In genomic region chr12:117533687-117534086, GRCh38 we compare ENCODE assay signal across 16 cellular contexts.
DNase-seq lines count a peak whose midpoint lies in the region; ATAC-seq, FAIRE-seq and TF ChIP-seq lines count a peak whose summit lies in the region.
"Had no signal": no experiment of that assay in that cellular context is flagged by ENCODE, and none has a peak within 500 bp of the region (broad histone marks: within the 10 kb centered on the region; RNA-seq: fewer than 3 reads in every experiment).

No MANE protein-coding gene starts in this region.

- BruUV-seq in HCT116 (replicated peaks; lab: Mats Ljungman, UMichigan) = no TSS peak

- no peak for FAIRE-seq in GM19239 (lab: Jason Lieb, UNC)
- FAIRE-seq: K562 had no signal

- no peak for ATAC-seq in HCT116
- ATAC-seq: K562 had no signal

- H3K9ac ChIP-seq in BLaER1 (no peak overlapping the region), HCT116 (ENCODE audit: low read length) (no peak overlapping the region), colonic mucosa (ENCODE audit: low read depth in 2 of 2, low read length in 2 of 2) (no peak overlapping the region), skeletal muscle tissue (ENCODE audit: low read depth in 1 of 3, low read length in 3 of 3) (peak overlapping the region in 1 of 3 donors; percentile 16)

- RAD21 ChIA-PET in HCT116 (lab: Charles Lee; ENCODE audit: low non-redundant PET in 1 of 2, low total read pairs in 2 of 2, uncharacterized antibody in 2 of 2, unreplicated experiment in 2 of 2) = no interaction called here

- TF ChIP-seq POLR2A in HCT116 (IDR thresholded peaks at IDR 0.05; ENCODE audit: borderline replicate concordance, extremely low read depth, insufficient read depth, insufficient read length) = no peak

- no peaks in the 10 kb centered on the region for H3K79me2 ChIP-seq in HCT116 (ENCODE audit: insufficient read depth, low read length)

- TF ChIP-seq CTCF in HCT116 (IDR thresholded peaks at IDR 0.05 in 2 of 3, conservative IDR thresholded peaks at IDR 0.05 in 1 of 3; ENCODE audit: borderline replicate concordance in 1 of 3, insufficient read depth in 1 of 3, low read depth in 2 of 3, low read length in 2 of 3) (no peak), colonic mucosa (IDR thresholded peaks at IDR 0.05) (no peak)

- DNase-seq in HCT116 (ENCODE audit: low read depth, low spot score) = no peak
- peak; percentile 57 for DNase-seq in colonic mucosa
- no peak for DNase-seq in NCI-H2029 (lab: John Stamatoyannopoulos, UW)
- DNase-seq in GM19239 (ENCODE audit: insufficient read length, low spot score) = no peak
- DNase-seq in H7 = no peak
- DNase-seq: GDM1, MV-4-11, NCI-H187, NCI-H510A treated with DMSO at 0.1 percent for 48 hours, NCI-H774, Right ventricle myocardium superior had no signal

- peak overlapping the region; percentile 49 for H3K4me2 ChIP-seq in BLaER1
- 0 out of 2 replicates have a peak overlapping the region, but pooled peaks have one; percentile 14 for H3K4me2 ChIP-seq in HCT116 (ENCODE audit: low read length)

- H4K20me1 ChIP-seq in BLaER1 = no peaks in the 10 kb centered on the region
- no peaks in the 10 kb centered on the region for H4K20me1 ChIP-seq in HCT116 (ENCODE audit: insufficient read depth)

- no peak overlapping the region for H2AFZ ChIP-seq in HCT116 (ENCODE audit: low read depth, low read length, poor library complexity, severe bottlenecking)

- POLR2A ChIA-PET in HCT116 (lab: Charles Lee) = no interaction called here

- CTCF ChIA-PET in HCT116 (lab: Charles Lee) = no interaction called here

- intact Hi-C loops in HCT116 (cut with micrococcal nuclease) = no loop called here
- intact Hi-C loops in colonic mucosa (cut with DNase I) = no loop called here

- no peaks in the 10 kb centered on the region for H3K9me2 ChIP-seq in HCT116 (ENCODE audit: insufficient read depth)

- H3K36me3 ChIP-seq in BLaER1 (no peaks in the 10 kb centered on the region), HCT116 (ENCODE audit: control insufficient read depth in 1 of 2, insufficient read depth in 2 of 2, low read length in 2 of 2) (no peaks in the 10 kb centered on the region), colonic mucosa (no peaks in the 10 kb centered on the region), skeletal muscle tissue (ENCODE audit: control insufficient read depth in 3 of 3, insufficient read depth in 3 of 3, low read length in 3 of 3) (no peaks in the 10 kb centered on the region), H7 (replicated peaks; ENCODE audit: control insufficient read depth, insufficient read depth, low read length) (no peaks in the 10 kb centered on the region)
- H3K36me3 ChIP-seq: HAP-1 had no signal

- H3K27ac ChIP-seq in BLaER1 = no peak overlapping the region
- no peak overlapping the region for H3K27ac ChIP-seq in HCT116 (ENCODE audit: low read depth, low read length)
- H3K27ac ChIP-seq in colonic mucosa = no peak overlapping the region
- peak overlapping the region; percentile 72 for H3K27ac ChIP-seq in skeletal muscle tissue (ENCODE audit: low read depth, low read length)
- H3K27ac ChIP-seq: C4-2B had no signal

- no peak overlapping the region for H3K4me3 ChIP-seq in BLaER1
- H3K4me3 ChIP-seq in HCT116 (replicated peaks in 1 of 2; ENCODE audit: low read depth in 1 of 2, low read length in 2 of 2) = no peak overlapping the region
- H3K4me3 ChIP-seq in colonic mucosa = no peak overlapping the region
- H3K4me3 ChIP-seq in skeletal muscle tissue (ENCODE audit: low read length in 3 of 3) = peak overlapping the region in 2 of 3 donors; percentile 23 to 27
- H3K4me3 ChIP-seq in H7 (ENCODE audit: insufficient read depth, low read depth, low read length) = no peak overlapping the region
- H3K4me3 ChIP-seq: HAP-1, K562 had no signal

- no peaks in the 10 kb centered on the region for H3K9me3 ChIP-seq in BLaER1
- no peaks in the 10 kb centered on the region for H3K9me3 ChIP-seq in HCT116 (ENCODE audit: control insufficient read depth in 1 of 2, insufficient read depth in 1 of 2, low read depth in 1 of 2, low read length in 2 of 2)
- H3K9me3 ChIP-seq in colonic mucosa = no peaks in the 10 kb centered on the region
- H3K9me3 ChIP-seq in skeletal muscle tissue (ENCODE audit: control insufficient read depth in 3 of 3, low read length in 3 of 3) = no peaks in the 10 kb centered on the region
- H3K9me3 ChIP-seq: HAP-1 had no signal

- no peak for TF ChIP-seq RAD21 in HCT116 (IDR thresholded peaks at IDR 0.05; ENCODE audit: low read depth)

- H3K27me3 ChIP-seq in BLaER1 (no peaks in the 10 kb centered on the region), HCT116 (ENCODE audit: insufficient read depth, low read length) (no peaks in the 10 kb centered on the region), colonic mucosa (no peaks in the 10 kb centered on the region), skeletal muscle tissue (ENCODE audit: control insufficient read depth in 3 of 3, insufficient read depth in 3 of 3, low read length in 3 of 3) (no peaks in the 10 kb centered on the region), H7 (ENCODE audit: control insufficient read depth, insufficient read depth, low read length) (no peaks in the 10 kb centered on the region)

- peaks cover 11% of the 10 kb centered on the region for H3K4me1 ChIP-seq in BLaER1
- H3K4me1 ChIP-seq in HCT116 (ENCODE audit: control insufficient read depth in 1 of 2, insufficient read depth in 2 of 2, low read length in 2 of 2) = peaks cover 0 to 7% of the 10 kb centered on the region in 2 experiments; a peak in 1 of 4 replicates
- H3K4me1 ChIP-seq in colonic mucosa = no peaks in the 10 kb centered on the region
- peaks cover 11 to 29% (median 13%) of the 10 kb centered on the region in 3 donors for H3K4me1 ChIP-seq in skeletal muscle tissue (ENCODE audit: control insufficient read depth in 3 of 3, insufficient read depth in 3 of 3, low read length in 3 of 3)
- H3K4me1 ChIP-seq: HAP-1 had no signal

TF ChIP-seq in HCT116, 20 proteins besides CTCF, POLR2A, EP300 and RAD21:
- TF ChIP-seq EZH2phosphoT487 (IDR thresholded peaks at IDR 0.05; ENCODE audit: borderline replicate concordance) (no peak), CBX3 (IDR thresholded peaks at IDR 0.05; ENCODE audit: low read depth) (no peak), EGR1 (IDR thresholded peaks at IDR 0.05; ENCODE audit: low read depth) (no peak), ATF3 (IDR thresholded peaks at IDR 0.05) (no peak), YY1 (IDR thresholded peaks at IDR 0.05; ENCODE audit: extremely low read depth, insufficient replicate concordance, low read depth, low read length) (no peak), ELF1 (IDR thresholded peaks at IDR 0.05; ENCODE audit: borderline replicate concordance, low read depth) (no peak), TCF7L2 (IDR thresholded peaks at IDR 0.05; ENCODE audit: borderline replicate concordance, extremely low read depth, insufficient read depth, insufficient read length) (no peak), ZNF274 (IDR thresholded peaks at IDR 0.05; ENCODE audit: low read depth, low read length) (no peak)

Comparison
In these comparisons a context has a peak if more than half of its experiments do, and no peak if none do; other contexts are left out.
1. H3K4me3 ChIP-seq: peak in skeletal muscle tissue (2 of 3); none in BLaER1 (single experiment), HCT116 (0 of 2), colonic mucosa (single experiment) and H7 (single experiment).